Comparison of ENCODE assay signal across 8 cellular contexts in genomic region chr2:27051902-27052645, GRCh38. TPM values are rescaled to one million over a fixed set of nuclear protein-coding genes. Genes with fewer than 3 reads are reported as not detected.
A peak's percentile ranks its signal among the peaks of the same experiment; 100 is the strongest.
DNase-seq lines count a peak whose midpoint lies in the region; ATAC-seq and TF ChIP-seq lines count a peak whose summit lies in the region.

No MANE protein-coding gene starts in this region.

- H3K9ac ChIP-seq in HUES6 (ENCODE audit: low read length) = peak overlapping the region; percentile 84

- H3K4me1 Mint-ChIP-seq in Caco-2 (ENCODE audit: low read depth, unreplicated experiment) = peaks cover 31% of the 10 kb centered on the region
- H3K4me1 Mint-ChIP-seq in activated naive CD8-positive, alpha-beta T cell treated with anti-CD3 and anti-CD28 coated beads, Interleukin-2, amount 10 ng/mL, durations not matched to agents 7 days and 5 days = peaks cover 26% of the 10 kb centered on the region

- intact Hi-C loops in Caco-2 (cut with micrococcal nuclease; ENCODE audit: unreplicated experiment) (loop anchor here (1.0 kb wide), 1 partner anchor 19 kb away; the partner anchor contains the start of gene OST4), sciatic nerve (cut with DNase I) (no loop called here)

- H3K27me3 ChIP-seq in Caco-2 (replicated peaks; ENCODE audit: control insufficient read depth, insufficient read depth, low read length) (no peaks in the 10 kb centered on the region), HUES6 (ENCODE audit: control insufficient read depth, insufficient read depth, low read length) (no peaks in the 10 kb centered on the region), hepatocyte (no peaks in the 10 kb centered on the region)

- H3K36me3 ChIP-seq in Caco-2 (ENCODE audit: control insufficient read depth, insufficient read depth, low read length) = no peaks in the 10 kb centered on the region
- H3K36me3 ChIP-seq in HUES6 (ENCODE audit: control insufficient read depth, insufficient read depth, low read length) = peaks cover 35% of the 10 kb centered on the region
- H3K36me3 ChIP-seq in hepatocyte (replicated peaks; ENCODE audit: insufficient read depth, low read depth) = no peaks in the 10 kb centered on the region

- H3K27ac Mint-ChIP-seq in Caco-2 (ENCODE audit: unreplicated experiment) = peak overlapping the region; percentile 100
- H3K27ac Mint-ChIP-seq in activated naive CD8-positive, alpha-beta T cell treated with anti-CD3 and anti-CD28 coated beads, Interleukin-2, amount 10 ng/mL, durations not matched to agents 7 days and 5 days = peak overlapping the region; percentile 83

- H4K20me1 ChIP-seq in hepatocyte (ENCODE audit: insufficient read depth, poor library complexity, severe bottlenecking) = no peaks in the 10 kb centered on the region

- H3K9me3 ChIP-seq in Caco-2 (no peaks in the 10 kb centered on the region), HUES6 (ENCODE audit: control insufficient read depth, insufficient read depth, low read depth, low read length) (no peaks in the 10 kb centered on the region), hepatocyte (ENCODE audit: low read depth) (no peaks in the 10 kb centered on the region)

- WGBS in hepatocyte (ENCODE audit: low lambda C conversion rate, missing lambda C conversion rate) = 6% methylated on average over 13 of the region's 24 CpGs

- peaks cover 9% of the 10 kb centered on the region for H3K9me3 Mint-ChIP-seq in Caco-2 (ENCODE audit: unreplicated experiment)
- H3K9me3 Mint-ChIP-seq in activated naive CD8-positive, alpha-beta T cell treated with anti-CD3 and anti-CD28 coated beads, Interleukin-2, amount 10 ng/mL, durations not matched to agents 7 days and 5 days = peaks cover 4% of the 10 kb centered on the region

- H3K4me3 ChIP-seq in Caco-2 (ENCODE audit: low read depth, low read length) = peak overlapping the region; percentile 96
- H3K4me3 ChIP-seq in HUES6 (ENCODE audit: low read depth, low read length) = peak overlapping the region; percentile 68
- H3K4me3 ChIP-seq in hepatocyte = peak overlapping the region; percentile 61

- no peak overlapping the region for H3K27ac ChIP-seq in HUES6 (ENCODE audit: low read depth, low read length)
- H3K27ac ChIP-seq in hepatocyte = peak overlapping the region; percentile 91

- TF ChIP-seq CTCF in Caco-2 (IDR thresholded peaks at IDR 0.05; ENCODE audit: insufficient read depth in 1 of 2, low read depth in 1 of 2, low read length in 1 of 2, severe bottlenecking in 1 of 2, unreplicated experiment in 1 of 2) = no peak
- no peak for TF ChIP-seq CTCF in hepatocyte (IDR thresholded peaks at IDR 0.05; ENCODE audit: poor library complexity)

- peak overlapping the region; percentile 80 for H3K4me3 Mint-ChIP-seq in Caco-2 (ENCODE audit: unreplicated experiment)
- H3K4me3 Mint-ChIP-seq in activated naive CD8-positive, alpha-beta T cell treated with anti-CD3 and anti-CD28 coated beads, Interleukin-2, amount 10 ng/mL, durations not matched to agents 7 days and 5 days = peak overlapping the region; percentile 90

- peak overlapping the region; percentile 83 for H3K4me2 ChIP-seq in hepatocyte

- H2AFZ ChIP-seq in hepatocyte = peak overlapping the region; percentile 17

- H3K4me1 ChIP-seq in Caco-2 (0 out of 2 replicates have a peak, but pooled peaks cover 6% of the 10 kb centered on the region), HUES6 (ENCODE audit: control insufficient read depth, insufficient read depth, low read length) (no peaks in the 10 kb centered on the region), hepatocyte (ENCODE audit: insufficient read depth) (peaks cover 12% of the 10 kb centered on the region)

- no peaks in the 10 kb centered on the region for H3K79me2 ChIP-seq in hepatocyte

- H3K9me2 ChIP-seq in hepatocyte (replicated peaks; ENCODE audit: insufficient read depth) = no peaks in the 10 kb centered on the region

- POLR2A ChIA-PET in Caco-2 (lab: Charles Lee) = interaction anchor here (0.7 to 2.5 kb wide), 5 partner anchors 11 to 106 kb away, joined by 3 to 27 read pairs (median 6); partner anchors contain the start of genes OST4 and TMEM214
- POLR2A ChIA-PET in activated naive CD8-positive, alpha-beta T cell treated with anti-CD3 and anti-CD28 coated beads, Interleukin-2, amount 10 ng/mL, durations not matched to agents 7 days and 5 days (lab: Charles Lee) = interaction anchor here (0.6 to 5.5 kb wide), 12 partner anchors 11 to 526 kb away, joined by 3 to 92 read pairs (median 8); partner anchors contain the start of genes ATRAID, KHK, MPV17 and OST4

- CTCF ChIA-PET in Caco-2 (lab: Charles Lee) = interaction anchor here (1.4 to 3.3 kb wide), 5 partner anchors 7 to 90 kb away, joined by 4 to 21 read pairs (median 10); partner anchors contain the start of genes KHK and OST4

- peaks cover 10% of the 10 kb centered on the region for H3K27me3 Mint-ChIP-seq in Caco-2 (ENCODE audit: insufficient read depth, unreplicated experiment)
- H3K27me3 Mint-ChIP-seq in activated naive CD8-positive, alpha-beta T cell treated with anti-CD3 and anti-CD28 coated beads, Interleukin-2, amount 10 ng/mL, durations not matched to agents 7 days and 5 days = peaks cover 4% of the 10 kb centered on the region

- BruUV-seq in Caco-2 (replicated peaks; lab: Mats Ljungman, UMichigan) = TSS peak; percentile 6

- peak in 1 of 2 experiments; percentile 54 for DNase-seq in Caco-2
- no peak for DNase-seq in activated naive CD8-positive, alpha-beta T cell treated with anti-CD3 and anti-CD28 coated beads, Interleukin-2, amount 10 ng/mL, durations not matched to agents 7 days and 5 days
- peak; percentile 38 for DNase-seq in hepatocyte (ENCODE audit: low spot score)
- DNase-seq in sciatic nerve (ENCODE audit: low spot score) = peak; percentile 79
- DNase-seq in HK-2 (ENCODE audit: unreplicated experiment) = no peak
- no peak for DNase-seq in NCI-H2029 treated with DMSO at 0.1 percent for 48 hours (lab: John Stamatoyannopoulos, UW)

- peaks cover 53% of the 10 kb centered on the region for H3K36me3 Mint-ChIP-seq in Caco-2 (ENCODE audit: insufficient read depth, unreplicated experiment)
- peaks cover 15% of the 10 kb centered on the region for H3K36me3 Mint-ChIP-seq in activated naive CD8-positive, alpha-beta T cell treated with anti-CD3 and anti-CD28 coated beads, Interleukin-2, amount 10 ng/mL, durations not matched to agents 7 days and 5 days

- no peak for ATAC-seq in activated naive CD8-positive, alpha-beta T cell treated with anti-CD3 and anti-CD28 coated beads, Interleukin-2, amount 10 ng/mL, durations not matched to agents 7 days and 5 days (ENCODE audit: low read depth)
- ATAC-seq in sciatic nerve (no peak), GM18519 (IDR thresholded peaks at IDR 0.05; ENCODE audit: low FRiP score, unreplicated experiment) (no peak)

RNA-seq across cellular contexts. Expression of gene AGBL5, which starts 0.6 kb away (rescaled TPM):
- 31.4 and 34.1 TPM in 2 replicates for total RNA-seq in Caco-2 (2022)
- total RNA-seq in activated naive CD8-positive, alpha-beta T cell treated with anti-CD3 and anti-CD28 coated beads, Interleukin-2, amount 10 ng/mL, durations not matched to agents 7 days and 5 days = 10 to 100 TPM; 14.9 to 18.0 TPM
- total RNA-seq in hepatocyte = 12.9 and 13.8 TPM in 2 replicates
- polyA plus RNA-seq in hepatocyte = 20.2 and 24.9 TPM in 2 replicates
- 16.3 TPM for total RNA-seq in sciatic nerve

RNA-seq across cellular contexts. Expression of gene TMEM214, which starts 19.3 kb away (rescaled TPM):
- total RNA-seq in Caco-2 (2022) (85.0 and 85.4 TPM in 2 replicates), hepatocyte (40.2 and 50.4 TPM in 2 replicates), sciatic nerve (74.0 TPM)
- total RNA-seq in activated naive CD8-positive, alpha-beta T cell treated with anti-CD3 and anti-CD28 coated beads, Interleukin-2, amount 10 ng/mL, durations not matched to agents 7 days and 5 days = 10 to 100 TPM; 68.1 to 70.8 TPM
- polyA plus RNA-seq in hepatocyte = 75.9 and 100 TPM in 2 replicates

RNA-seq across cellular contexts. Expression of gene OST4, which starts 19.4 kb away (rescaled TPM):
- total RNA-seq in Caco-2 (2022) (237 and 249 TPM in 2 replicates), hepatocyte (364 and 380 TPM in 2 replicates), sciatic nerve (198 TPM)
- 100 to 1,000 TPM; 302 to 325 TPM for total RNA-seq in activated naive CD8-positive, alpha-beta T cell treated with anti-CD3 and anti-CD28 coated beads, Interleukin-2, amount 10 ng/mL, durations not matched to agents 7 days and 5 days
- polyA plus RNA-seq in hepatocyte = 839 and 872 TPM in 2 replicates

RNA-seq across cellular contexts. Expression of gene EMILIN1, which starts 26.3 kb away (rescaled TPM):
- total RNA-seq in Caco-2 (2022) (0.30 and 0.43 TPM in 2 replicates), hepatocyte (59.6 and 80.8 TPM in 2 replicates), sciatic nerve (46.8 TPM)
- total RNA-seq in activated naive CD8-positive, alpha-beta T cell treated with anti-CD3 and anti-CD28 coated beads, Interleukin-2, amount 10 ng/mL, durations not matched to agents 7 days and 5 days = 1 to 10 TPM in 1 of 2 experiments, under 1 TPM in 1; 0.91 to 1.2 TPM
- polyA plus RNA-seq in hepatocyte = 109 and 128 TPM in 2 replicates

RNA-seq across cellular contexts. Expression of gene KHK, which starts 34.5 kb away (rescaled TPM):
- total RNA-seq in Caco-2 (2022) = 7.9 and 9.3 TPM in 2 replicates
- total RNA-seq in activated naive CD8-positive, alpha-beta T cell treated with anti-CD3 and anti-CD28 coated beads, Interleukin-2, amount 10 ng/mL, durations not matched to agents 7 days and 5 days = 10 to 100 TPM; 13.1 to 13.7 TPM
- total RNA-seq in hepatocyte = 26.1 and 28.7 TPM in 2 replicates
- polyA plus RNA-seq in hepatocyte = 57.7 and 73.1 TPM in 2 replicates
- 7.1 TPM for total RNA-seq in sciatic nerve

Comparison
In these comparisons a context has a peak if more than half of its experiments do, and no peak if none do; other contexts are left out.
1. DNase-seq: peak in hepatocyte (single experiment) and sciatic nerve (single experiment); none in activated naive CD8-positive, alpha-beta T cell treated with anti-CD3 and anti-CD28 coated beads, Interleukin-2, amount 10 ng/mL, durations not matched to agents 7 days and 5 days (single experiment), HK-2 (single experiment) and NCI-H2029 treated with DMSO at 0.1 percent for 48 hours (single experiment).
2. Peak in every context shown above with its lines, with median percentiles within 50 percentile points of each other: H3K4me3 ChIP-seq.